1 cellular context compared by ENCODE assay signal in genomic region chr3:111610612-111611054, GRCh38.
TF ChIP-seq lines count a peak whose summit lies in the region.

No MANE protein-coding gene starts in this region.

TF ChIP-seq in WTC11, 78 proteins besides CTCF, POLR2A, EP300 and RAD21 (continued from another document):
- no peak for TF ChIP-seq ZNF425 (CRISPR knock-in tag; conservative IDR thresholded peaks at IDR 0.05)
- no peak for TF ChIP-seq ZNF232 (CRISPR knock-in tag; IDR thresholded peaks at IDR 0.05)
- no peak for TF ChIP-seq ZNF317 (CRISPR knock-in tag; IDR thresholded peaks at IDR 0.05; ENCODE audit: borderline replicate concordance, low read depth)
- TF ChIP-seq E2F4 (CRISPR knock-in tag; IDR thresholded peaks at IDR 0.05; ENCODE audit: borderline replicate concordance, low read depth): no peak
